8 cellular contexts compared by ENCODE assay signal in genomic region chr17:81309140-81309858, GRCh38. TPM values are rescaled to one million over a fixed set of nuclear protein-coding genes. Genes with fewer than 3 reads are reported as not detected.
DNase-seq lines count a peak whose midpoint lies in the region; ATAC-seq and TF ChIP-seq lines count a peak whose summit lies in the region.

No MANE protein-coding gene starts in this region.

- no peak overlapping the region for H3K9ac ChIP-seq in parathyroid adenoma

- POLR2A ChIA-PET in activated naive CD8-positive, alpha-beta T cell treated with anti-CD3 and anti-CD28 coated beads, Interleukin-2, amount 10 ng/mL, durations not matched to agents 7 days and 5 days (lab: Charles Lee): interaction anchor here (1.0 kb wide), 1 partner anchor 13 kb away, joined by 3 read pairs; the partner anchor contains the start of gene SLC38A10

- no peaks in the 10 kb centered on the region for H3K36me3 ChIP-seq in parathyroid adenoma (ENCODE audit: control insufficient read depth, insufficient read depth, low read length)

- DNase-seq in NK-92 treated with Interleukin-12 subunit alpha and Interleukin-12 subunit beta, amount 100 ng/mL, for 24 hours (lab: John Stamatoyannopoulos, UW): peak; percentile 24
- DNase-seq in NK-92 (lab: John Stamatoyannopoulos, UW; ENCODE audit: unreplicated experiment) (no peak), MV-4-11 (lab: John Stamatoyannopoulos, UW) (peak; percentile 84), cardiac septum (ENCODE audit: low spot score) (peak; percentile 93)
- DNase-seq in activated naive CD8-positive, alpha-beta T cell treated with anti-CD3 and anti-CD28 coated beads, Interleukin-2, amount 10 ng/mL, durations not matched to agents 7 days and 5 days: no peak

- peak; percentile 60 for ATAC-seq in activated naive CD8-positive, alpha-beta T cell treated with anti-CD3 and anti-CD28 coated beads, Interleukin-2, amount 10 ng/mL, durations not matched to agents 7 days and 5 days (ENCODE audit: low read depth)
- ATAC-seq in GM21576 (IDR thresholded peaks at IDR 0.05; ENCODE audit: unreplicated experiment): no peak
- ATAC-seq in HG02938 (IDR thresholded peaks at IDR 0.05; ENCODE audit: unreplicated experiment): no peak

- no peaks in the 10 kb centered on the region for H3K79me2 ChIP-seq in parathyroid adenoma

- peak overlapping the region; percentile 90 for H3K4me3 ChIP-seq in parathyroid adenoma (ENCODE audit: low read depth, low read length)

- H3K36me3 Mint-ChIP-seq in activated naive CD8-positive, alpha-beta T cell treated with anti-CD3 and anti-CD28 coated beads, Interleukin-2, amount 10 ng/mL, durations not matched to agents 7 days and 5 days: no peaks in the 10 kb centered on the region

- H3K4me1 ChIP-seq in parathyroid adenoma: peaks cover 16% of the 10 kb centered on the region

- peak overlapping the region; percentile 83 for H2AFZ ChIP-seq in parathyroid adenoma

- peaks cover 5% of the 10 kb centered on the region for H3K4me1 Mint-ChIP-seq in activated naive CD8-positive, alpha-beta T cell treated with anti-CD3 and anti-CD28 coated beads, Interleukin-2, amount 10 ng/mL, durations not matched to agents 7 days and 5 days

- peaks cover 5% of the 10 kb centered on the region for H3K27me3 Mint-ChIP-seq in activated naive CD8-positive, alpha-beta T cell treated with anti-CD3 and anti-CD28 coated beads, Interleukin-2, amount 10 ng/mL, durations not matched to agents 7 days and 5 days

- no peaks in the 10 kb centered on the region for H3K9me3 Mint-ChIP-seq in activated naive CD8-positive, alpha-beta T cell treated with anti-CD3 and anti-CD28 coated beads, Interleukin-2, amount 10 ng/mL, durations not matched to agents 7 days and 5 days

- peak overlapping the region; percentile 80 for H3K27ac ChIP-seq in parathyroid adenoma

- no peaks in the 10 kb centered on the region for H3K9me3 ChIP-seq in parathyroid adenoma (ENCODE audit: control insufficient read depth, low read length)

- no peak overlapping the region for H3K27ac Mint-ChIP-seq in activated naive CD8-positive, alpha-beta T cell treated with anti-CD3 and anti-CD28 coated beads, Interleukin-2, amount 10 ng/mL, durations not matched to agents 7 days and 5 days

- peak; percentile 44 for TF ChIP-seq CTCF in parathyroid adenoma (IDR thresholded peaks at IDR 0.05)

- intact Hi-C loops in cardiac septum (cut with DNase I): no loop called here

- no peak overlapping the region for H3K4me3 Mint-ChIP-seq in activated naive CD8-positive, alpha-beta T cell treated with anti-CD3 and anti-CD28 coated beads, Interleukin-2, amount 10 ng/mL, durations not matched to agents 7 days and 5 days

- H3K4me2 ChIP-seq in parathyroid adenoma (ENCODE audit: low read length): peak overlapping the region; percentile 67

- H3K27me3 ChIP-seq in parathyroid adenoma (ENCODE audit: control insufficient read depth, insufficient read depth, low read length): no peaks in the 10 kb centered on the region

RNA-seq across cellular contexts. Expression of gene SLC38A10, which starts 14.2 kb away (rescaled TPM):
- 10 to 100 TPM; 68.0 to 71.3 TPM for total RNA-seq in activated naive CD8-positive, alpha-beta T cell treated with anti-CD3 and anti-CD28 coated beads, Interleukin-2, amount 10 ng/mL, durations not matched to agents 7 days and 5 days
- total RNA-seq in cardiac septum: 36.0 TPM

Comparison
In these comparisons a context has a peak if more than half of its experiments do, and no peak if none do; other contexts are left out.
1. DNase-seq: peak in NK-92 treated with Interleukin-12 subunit alpha and Interleukin-12 subunit beta, amount 100 ng/mL, for 24 hours (single experiment), MV-4-11 (single experiment) and cardiac septum (single experiment); none in NK-92 (single experiment) and activated naive CD8-positive, alpha-beta T cell treated with anti-CD3 and anti-CD28 coated beads, Interleukin-2, amount 10 ng/mL, durations not matched to agents 7 days and 5 days (single experiment).